Comparison of ENCODE assay signal across 8 cellular contexts in genomic region chr9:7974335-7975005, GRCh38.
DNase-seq lines count a peak whose midpoint lies in the region; ATAC-seq and TF ChIP-seq lines count a peak whose summit lies in the region.

No MANE protein-coding gene starts in this region.

- H3K36me3 Mint-ChIP-seq in dendritic cell treated with granulocyte-macrophage colony-stimulating factor and Interleukin-4, amounts not matched to agents 40 ng/mL and 50 ng/mL, for 4 days (ENCODE audit: low read depth), result no peaks in the 10 kb centered on the region

- no peak overlapping the region for H3K4me3 ChIP-seq in gastroesophageal sphincter
- no peak overlapping the region for H3K4me3 ChIP-seq in WERI-Rb-1 (ENCODE audit: low read depth, low read length)

- TF ChIP-seq CTCF in gastroesophageal sphincter (IDR thresholded peaks at IDR 0.05), result no peak
- no peak for TF ChIP-seq CTCF in WERI-Rb-1 (IDR thresholded peaks at IDR 0.05; ENCODE audit: low read depth, low read length)
- TF ChIP-seq CTCF in GM20000 (IDR thresholded peaks at IDR 0.05; ENCODE audit: extremely low read depth, missing control alignments), result no peak

- peaks cover 40% of the 10 kb centered on the region for H3K4me1 Mint-ChIP-seq in dendritic cell treated with granulocyte-macrophage colony-stimulating factor and Interleukin-4, amounts not matched to agents 40 ng/mL and 50 ng/mL, for 4 days (ENCODE audit: low read depth)

- H3K27ac Mint-ChIP-seq in dendritic cell treated with granulocyte-macrophage colony-stimulating factor and Interleukin-4, amounts not matched to agents 40 ng/mL and 50 ng/mL, for 4 days, result peak overlapping the region; percentile 28

- no peaks in the 10 kb centered on the region for H3K27me3 Mint-ChIP-seq in dendritic cell treated with granulocyte-macrophage colony-stimulating factor and Interleukin-4, amounts not matched to agents 40 ng/mL and 50 ng/mL, for 4 days

- H3K9me3 ChIP-seq in gastroesophageal sphincter, result no peaks in the 10 kb centered on the region
- H3K9me3 ChIP-seq in WERI-Rb-1 (ENCODE audit: severe bottlenecking), result no peaks in the 10 kb centered on the region

- H3K27ac ChIP-seq in gastroesophageal sphincter, result no peak overlapping the region
- H3K27ac ChIP-seq in WERI-Rb-1, result no peak overlapping the region

- no peaks in the 10 kb centered on the region for H3K36me3 ChIP-seq in gastroesophageal sphincter
- no peaks in the 10 kb centered on the region for H3K36me3 ChIP-seq in WERI-Rb-1

- H3K4me1 ChIP-seq in gastroesophageal sphincter, result no peaks in the 10 kb centered on the region

- TF ChIP-seq POLR2A in gastroesophageal sphincter (IDR thresholded peaks at IDR 0.05), result no peak

- no peak overlapping the region for H3K4me3 Mint-ChIP-seq in dendritic cell treated with granulocyte-macrophage colony-stimulating factor and Interleukin-4, amounts not matched to agents 40 ng/mL and 50 ng/mL, for 4 days

- peak; percentile 20 for ATAC-seq in GM21381 (IDR thresholded peaks at IDR 0.05; ENCODE audit: unreplicated experiment)
- no peak for ATAC-seq in gastroesophageal sphincter
- ATAC-seq in HG02588 (IDR thresholded peaks at IDR 0.05; ENCODE audit: unreplicated experiment), result no peak

- intact Hi-C loops in dendritic cell treated with granulocyte-macrophage colony-stimulating factor and Interleukin-4, amounts not matched to agents 40 ng/mL and 50 ng/mL, for 4 days (cut with micrococcal nuclease), result no loop called here

- no peaks in the 10 kb centered on the region for H3K27me3 ChIP-seq in gastroesophageal sphincter
- no peaks in the 10 kb centered on the region for H3K27me3 ChIP-seq in WERI-Rb-1 (ENCODE audit: insufficient read depth, low read depth, severe bottlenecking)

- no peak for TF ChIP-seq EP300 in gastroesophageal sphincter (IDR thresholded peaks at IDR 0.05)

- DNase-seq in DMS153 treated with DMSO at 0.1 percent for 48 hours (lab: John Stamatoyannopoulos, UW; ENCODE audit: unreplicated experiment), result peak; percentile 11
- peak; percentile 82 for DNase-seq in NAMALWA (ENCODE audit: low spot score)
- DNase-seq in WERI-Rb-1, result no peak
- DNase-seq in GM20000 (ENCODE audit: low spot score), result no peak

- 72 to 75% methylated on average over 5 of the region's 5 CpGs for WGBS in gastroesophageal sphincter (ENCODE audit: low coverage in 1 of 2), 2 donors

- no peaks in the 10 kb centered on the region for H3K9me3 Mint-ChIP-seq in dendritic cell treated with granulocyte-macrophage colony-stimulating factor and Interleukin-4, amounts not matched to agents 40 ng/mL and 50 ng/mL, for 4 days

Comparison
In these comparisons a context has a peak if more than half of its experiments do, and no peak if none do; other contexts are left out.
1. DNase-seq: peak in DMS153 treated with DMSO at 0.1 percent for 48 hours (single experiment) and NAMALWA (single experiment); none in WERI-Rb-1 (single experiment) and GM20000 (single experiment).